Comparison of ENCODE assay signal across 1 cellular context in the genomic region with DNA sequence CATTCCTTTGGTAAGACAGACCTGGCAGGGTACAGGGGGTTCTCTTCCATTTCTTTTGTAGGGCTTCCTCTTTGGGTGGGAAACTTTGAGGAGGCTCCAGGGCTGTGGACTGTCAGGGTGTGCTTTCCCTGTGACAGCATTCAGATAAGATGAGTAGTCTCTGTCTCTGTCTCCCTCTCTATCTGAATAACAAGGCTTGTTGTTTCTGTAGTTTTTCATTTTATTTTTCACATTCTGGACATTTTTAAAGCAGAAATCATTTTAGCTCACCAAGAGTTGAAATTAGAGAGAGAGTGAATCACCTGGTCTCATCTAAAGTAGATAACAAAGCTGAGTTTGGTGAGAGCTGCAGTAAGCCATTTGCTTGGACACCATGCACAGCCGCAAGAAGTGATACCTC.
TF ChIP-seq lines count a peak whose summit lies in the region.

No MANE protein-coding gene starts in this region.

TF ChIP-seq in IMR-90, 13 proteins besides CTCF, POLR2A, EP300 and RAD21:
- TF ChIP-seq, protein P1, sequence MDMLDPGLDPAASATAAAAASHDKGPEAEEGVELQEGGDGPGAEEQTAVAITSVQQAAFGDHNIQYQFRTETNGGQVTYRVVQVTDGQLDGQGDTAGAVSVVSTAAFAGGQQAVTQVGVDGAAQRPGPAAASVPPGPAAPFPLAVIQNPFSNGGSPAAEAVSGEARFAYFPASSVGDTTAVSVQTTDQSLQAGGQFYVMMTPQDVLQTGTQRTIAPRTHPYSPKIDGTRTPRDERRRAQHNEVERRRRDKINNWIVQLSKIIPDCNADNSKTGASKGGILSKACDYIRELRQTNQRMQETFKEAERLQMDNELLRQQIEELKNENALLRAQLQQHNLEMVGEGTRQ (IDR thresholded peaks at IDR 0.05; ENCODE audit: low read depth, low read length) = no peak
- TF ChIP-seq FOS (IDR thresholded peaks at IDR 0.05; ENCODE audit: low read depth, low read length) = peak; percentile 20; the same call in 1 of the 2 replicates
